Comparison of ENCODE assay signal across 8 cellular contexts in genomic region chr2:102063948-102064678, GRCh38.
A peak's percentile ranks its signal among the peaks of the same experiment; 100 is the strongest.
DNase-seq lines count a peak whose midpoint lies in the region; ATAC-seq lines count a peak whose summit lies in the region.

No MANE protein-coding gene starts in this region.

- intact Hi-C loops in left ventricle myocardium superior (cut with micrococcal nuclease) = no loop called here

- CTCF ChIA-PET in CD8-positive, alpha-beta memory T cell (lab: Charles Lee) = interaction anchor here (0.8 kb wide), 1 partner anchor 177 kb away, joined by 3 read pairs; no protein-coding TSS in a partner anchor

- no peaks in the 10 kb centered on the region for H3K27me3 ChIP-seq in CD8-positive, alpha-beta memory T cell (ENCODE audit: insufficient read depth, low read length, poor library complexity, severe bottlenecking)
- no peaks in the 10 kb centered on the region for H3K27me3 ChIP-seq in rectal smooth muscle tissue (ENCODE audit: control insufficient read depth, insufficient read depth, low read length)

- DNase-seq in CD8-positive, alpha-beta memory T cell = no peak
- DNase-seq in M059J (ENCODE audit: low read depth) (peak; percentile 97), left ventricle myocardium superior (peak; percentile 86), NCI-H2196 treated with DMSO at 0.1 percent for 48 hours (lab: John Stamatoyannopoulos, UW; ENCODE audit: unreplicated experiment) (no peak), NCI-H82 treated with DMSO at 0.1 percent for 48 hours (lab: John Stamatoyannopoulos, UW; ENCODE audit: unreplicated experiment) (no peak), NCI-H2227 treated with DMSO at 0.1 percent for 48 hours (lab: John Stamatoyannopoulos, UW) (no peak)
- DNase-seq in activated T-helper 9 cell treated with anti-CD3 and anti-CD28 coated beads, Interleukin-2, amount 50 U/mL, for 16 hours (ENCODE audit: low read depth) = peak; percentile 31

- no peaks in the 10 kb centered on the region for H3K4me1 ChIP-seq in CD8-positive, alpha-beta memory T cell (ENCODE audit: insufficient read depth, low read length)
- peaks cover 24% of the 10 kb centered on the region for H3K4me1 ChIP-seq in rectal smooth muscle tissue (ENCODE audit: control insufficient read depth, insufficient read depth, low read length)

- POLR2A ChIA-PET in CD8-positive, alpha-beta memory T cell (lab: Charles Lee) = no interaction called here

- peaks cover 0 to 8% (median 2%) of the 10 kb centered on the region in 3 donors for H3K36me3 Mint-ChIP-seq in CD8-positive, alpha-beta memory T cell

- ATAC-seq in left ventricle myocardium superior = peak; percentile 88

- no peaks in the 10 kb centered on the region for H3K9me3 ChIP-seq in CD8-positive, alpha-beta memory T cell (ENCODE audit: low read length)

- H3K36me3 ChIP-seq in CD8-positive, alpha-beta memory T cell (ENCODE audit: insufficient read depth, low read length) = no peaks in the 10 kb centered on the region
- no peaks in the 10 kb centered on the region for H3K36me3 ChIP-seq in rectal smooth muscle tissue (ENCODE audit: control insufficient read depth, insufficient read depth, low read length)

- H3K9me3 Mint-ChIP-seq in CD8-positive, alpha-beta memory T cell = no peaks in the 10 kb centered on the region

- H3K4me3 ChIP-seq in CD8-positive, alpha-beta memory T cell (ENCODE audit: low read length) = no peak overlapping the region
- no peak overlapping the region for H3K4me3 ChIP-seq in rectal smooth muscle tissue (ENCODE audit: low read length)

- H3K4me3 Mint-ChIP-seq in CD8-positive, alpha-beta memory T cell = no peak overlapping the region

- H3K27me3 Mint-ChIP-seq in CD8-positive, alpha-beta memory T cell = no peaks in the 10 kb centered on the region

- peak overlapping the region; percentile 83 for H3K27ac ChIP-seq in CD8-positive, alpha-beta memory T cell (ENCODE audit: low read depth, low read length)
- peak overlapping the region; percentile 90 for H3K27ac ChIP-seq in rectal smooth muscle tissue (ENCODE audit: low read depth, low read length)

- peak overlapping the region in 2 of 8 donors; percentile 43 to 58 for H3K27ac Mint-ChIP-seq in CD8-positive, alpha-beta memory T cell

- H3K4me1 Mint-ChIP-seq in CD8-positive, alpha-beta memory T cell = peaks cover 0 to 9% (median 0%) of the 10 kb centered on the region in 3 donors

- no peak overlapping the region for H3K9ac ChIP-seq in rectal smooth muscle tissue (ENCODE audit: low read length)

Comparison
In these comparisons a context has a peak if more than half of its experiments do, and no peak if none do; other contexts are left out.
1. DNase-seq: peak in M059J (single experiment), activated T-helper 9 cell treated with anti-CD3 and anti-CD28 coated beads, Interleukin-2, amount 50 U/mL, for 16 hours (single experiment) and left ventricle myocardium superior (single experiment); none in CD8-positive, alpha-beta memory T cell (0 of 5), NCI-H2196 treated with DMSO at 0.1 percent for 48 hours (single experiment), NCI-H82 treated with DMSO at 0.1 percent for 48 hours (single experiment) and NCI-H2227 treated with DMSO at 0.1 percent for 48 hours (single experiment).